Comparison of ENCODE assay signal across 1 cellular context in genomic region chr5:58022055-58022454, GRCh38.
TF ChIP-seq lines count a peak whose summit lies in the region.

No MANE protein-coding gene starts in this region.

TF ChIP-seq in IMR-90, 13 proteins besides CTCF, POLR2A, EP300 and RAD21:
- no peak for TF ChIP-seq RCOR1 (IDR thresholded peaks at IDR 0.05; ENCODE audit: insufficient replicate concordance, low read length)
- TF ChIP-seq CEBPB (IDR thresholded peaks at IDR 0.05; ENCODE audit: low read depth, low read length): no peak
